18 cellular contexts compared by ENCODE assay signal in genomic region chr1:73673980-73674379, GRCh38.
DNase-seq lines count a peak whose midpoint lies in the region; ATAC-seq, FAIRE-seq and TF ChIP-seq lines count a peak whose summit lies in the region.
"Had no signal": no experiment of that assay in that cellular context is flagged by ENCODE, and none has a peak within 500 bp of the region (broad histone marks: within the 10 kb centered on the region; RNA-seq: fewer than 3 reads in every experiment).

No MANE protein-coding gene starts in this region.

- no peak for TF ChIP-seq POLR2A in tibial nerve (IDR thresholded peaks at IDR 0.05)

- H3K27me3 Mint-ChIP-seq in activated T-cell treated with anti-CD3 and anti-CD28 coated beads, Interleukin-2, amount 50 U/mL, for 24 hours, result no peaks in the 10 kb centered on the region
- H3K27me3 Mint-ChIP-seq: activated CD4-positive, alpha-beta memory T cell treated with anti-CD3 and anti-CD28 coated beads for 36 hours; activated naive CD8-positive, alpha-beta T cell treated with anti-CD3 and anti-CD28 coated beads, Interleukin-2, amount 50 U/mL, for 24 hours; stimulated activated naive CD8-positive, alpha-beta T cell treated with anti-CD3 and anti-CD28 coated beads, Interleukin-15, amount 100 ng/mL, for 72 hours had no signal

- H3K27ac Mint-ChIP-seq in activated T-cell treated with anti-CD3 and anti-CD28 coated beads, Interleukin-2, amount 50 U/mL, for 24 hours, result no peak overlapping the region
- H3K27ac Mint-ChIP-seq: activated CD4-positive, alpha-beta memory T cell treated with anti-CD3 and anti-CD28 coated beads for 36 hours; activated naive CD8-positive, alpha-beta T cell treated with anti-CD3 and anti-CD28 coated beads, Interleukin-2, amount 50 U/mL, for 24 hours; HFFc6; stimulated activated naive CD8-positive, alpha-beta T cell treated with anti-CD3 and anti-CD28 coated beads, Interleukin-15, amount 100 ng/mL, for 72 hours had no signal

- H3K36me3 ChIP-seq in SK-N-MC (ENCODE audit: insufficient read depth, low read length) (no peaks in the 10 kb centered on the region), keratinocyte (ENCODE audit: control insufficient read depth in 2 of 2, extremely low read depth in 1 of 2, insufficient read depth in 2 of 2, low read length in 2 of 2) (no peaks in the 10 kb centered on the region), tibial nerve (no peaks in the 10 kb centered on the region), left ventricle myocardium inferior (no peaks in the 10 kb centered on the region)
- H3K36me3 ChIP-seq: BE2C, vagina had no signal

- peak overlapping the region; percentile 53 for H2AFZ ChIP-seq in keratinocyte (ENCODE audit: control insufficient read depth, low read length)

- H3K4me2 ChIP-seq in keratinocyte (ENCODE audit: control insufficient read depth, extremely low read depth, insufficient read depth, low read depth, low read length), result peak overlapping the region; percentile 37

- H3K27ac ChIP-seq in SK-N-MC, result peak overlapping the region; percentile 23; the same call in 1 of the 2 replicates
- no peak overlapping the region for H3K27ac ChIP-seq in keratinocyte (ENCODE audit: control insufficient read depth, insufficient read depth, low read length)
- no peak overlapping the region for H3K27ac ChIP-seq in tibial nerve
- H3K27ac ChIP-seq in left ventricle myocardium inferior (replicated peaks), result no peak overlapping the region
- H3K27ac ChIP-seq: vagina had no signal

- intact Hi-C loops in left ventricle myocardium inferior (cut with micrococcal nuclease), result no loop called here

- peak; percentile 70 for FAIRE-seq in keratinocyte (lab: Jason Lieb, UNC)
- FAIRE-seq: islet of Langerhans had no signal

- H3K9ac ChIP-seq in SK-N-MC (ENCODE audit: insufficient read length), result no peak overlapping the region
- H3K9ac ChIP-seq in keratinocyte (ENCODE audit: control insufficient read depth, extremely low read depth, insufficient read depth, low read length), result no peak overlapping the region

- H3K4me3 Mint-ChIP-seq in activated T-cell treated with anti-CD3 and anti-CD28 coated beads, Interleukin-2, amount 50 U/mL, for 24 hours, result no peak overlapping the region
- H3K4me3 Mint-ChIP-seq: activated CD4-positive, alpha-beta memory T cell treated with anti-CD3 and anti-CD28 coated beads for 36 hours; activated naive CD8-positive, alpha-beta T cell treated with anti-CD3 and anti-CD28 coated beads, Interleukin-2, amount 50 U/mL, for 24 hours; HFFc6; mesothelial cell of epicardium; stimulated activated naive CD8-positive, alpha-beta T cell treated with anti-CD3 and anti-CD28 coated beads, Interleukin-15, amount 100 ng/mL, for 72 hours had no signal

- no peaks in the 10 kb centered on the region for H4K20me1 ChIP-seq in keratinocyte (ENCODE audit: control insufficient read depth, extremely low read depth, insufficient read depth, low read length)

- H3K27me3 ChIP-seq in keratinocyte (ENCODE audit: control insufficient read depth, extremely low read depth, insufficient read depth, low read length) (no peaks in the 10 kb centered on the region), tibial nerve (no peaks in the 10 kb centered on the region), left ventricle myocardium inferior (ENCODE audit: low read depth) (no peaks in the 10 kb centered on the region)
- H3K27me3 ChIP-seq: BE2C, vagina had no signal

- H3K4me1 Mint-ChIP-seq in activated T-cell treated with anti-CD3 and anti-CD28 coated beads, Interleukin-2, amount 50 U/mL, for 24 hours (ENCODE audit: low read depth), result no peaks in the 10 kb centered on the region
- H3K4me1 Mint-ChIP-seq: activated naive CD8-positive, alpha-beta T cell treated with anti-CD3 and anti-CD28 coated beads, Interleukin-2, amount 50 U/mL, for 24 hours; stimulated activated naive CD8-positive, alpha-beta T cell treated with anti-CD3 and anti-CD28 coated beads, Interleukin-15, amount 100 ng/mL, for 72 hours had no signal

- no peak for TF ChIP-seq EP300 in tibial nerve (IDR thresholded peaks at IDR 0.05)

- H3K9me3 Mint-ChIP-seq in activated T-cell treated with anti-CD3 and anti-CD28 coated beads, Interleukin-2, amount 50 U/mL, for 24 hours, result peaks cover 2% of the 10 kb centered on the region
- H3K9me3 Mint-ChIP-seq: activated CD4-positive, alpha-beta memory T cell treated with anti-CD3 and anti-CD28 coated beads for 36 hours; stimulated activated naive CD8-positive, alpha-beta T cell treated with anti-CD3 and anti-CD28 coated beads, Interleukin-15, amount 100 ng/mL, for 72 hours had no signal

- H3K79me2 ChIP-seq in keratinocyte (ENCODE audit: control insufficient read depth, insufficient read depth, low read length), result no peaks in the 10 kb centered on the region

- ATAC-seq in GM19023 (IDR thresholded peaks at IDR 0.05; ENCODE audit: unreplicated experiment), result no peak
- ATAC-seq: activated naive CD8-positive, alpha-beta T cell treated with anti-CD3 and anti-CD28 coated beads, Interleukin-2, amount 50 U/mL, for 24 hours; stimulated activated naive CD8-positive, alpha-beta T cell treated with anti-CD3 and anti-CD28 coated beads, Interleukin-15, amount 100 ng/mL, for 72 hours had no signal

- H3K36me3 Mint-ChIP-seq in activated T-cell treated with anti-CD3 and anti-CD28 coated beads, Interleukin-2, amount 50 U/mL, for 24 hours (ENCODE audit: low read depth), result no peaks in the 10 kb centered on the region
- H3K36me3 Mint-ChIP-seq: activated CD4-positive, alpha-beta memory T cell treated with anti-CD3 and anti-CD28 coated beads for 36 hours; mesothelial cell of epicardium had no signal

- H3K4me3 ChIP-seq in SK-N-MC (peak overlapping the region; percentile 25; the same call in 1 of the 2 replicates), keratinocyte (ENCODE audit: control insufficient read depth in 2 of 3, extremely low read depth in 1 of 3, insufficient read depth in 2 of 3, low read depth in 1 of 3, low read length in 3 of 3) (peak overlapping the region in 1 of 3 experiments; percentile 18), tibial nerve (no peak overlapping the region), left ventricle myocardium inferior (no peak overlapping the region)
- H3K4me3 ChIP-seq: vagina had no signal

- H3K4me1 ChIP-seq in keratinocyte (ENCODE audit: control insufficient read depth, extremely low read depth, insufficient read depth, low read length), result peaks cover 9% of the 10 kb centered on the region
- no peaks in the 10 kb centered on the region for H3K4me1 ChIP-seq in tibial nerve
- H3K4me1 ChIP-seq in left ventricle myocardium inferior, result no peaks in the 10 kb centered on the region
- H3K4me1 ChIP-seq: BE2C, vagina had no signal

- H3K9me3 ChIP-seq in SK-N-MC (ENCODE audit: low read depth, low read length) (no peaks in the 10 kb centered on the region), keratinocyte (ENCODE audit: control insufficient read depth, low read depth, low read length) (no peaks in the 10 kb centered on the region), tibial nerve (no peaks in the 10 kb centered on the region), left ventricle myocardium inferior (replicated peaks) (no peaks in the 10 kb centered on the region)
- H3K9me3 ChIP-seq: BE2C, vagina had no signal

- H3K9me1 ChIP-seq in keratinocyte (ENCODE audit: control insufficient read depth, extremely low read depth, insufficient read depth, low read length), result no peaks in the 10 kb centered on the region

- no peak for TF ChIP-seq CTCF in keratinocyte (optimal IDR thresholded peaks at IDR 0.05 in 1 of 3, IDR thresholded peaks at IDR 0.05 in 1 of 3, conservative IDR thresholded peaks at IDR 0.05 in 1 of 3; ENCODE audit: extremely low read depth in 1 of 3, insufficient read depth in 2 of 3, low read length in 3 of 3)
- no peak for TF ChIP-seq CTCF in tibial nerve (IDR thresholded peaks at IDR 0.05)
- TF ChIP-seq CTCF in left ventricle myocardium inferior (IDR thresholded peaks at IDR 0.05; ENCODE audit: borderline replicate concordance), result no peak

- dilution Hi-C loops in keratinocyte (cut with MboI; ENCODE audit: extremely low pct_ligation_motif_present, low sequenced_read_pairs), result no loop called here

- DNase-seq in DMS 273 treated with DMSO at 0.1 percent for 48 hours (lab: John Stamatoyannopoulos, UW) (peak; percentile 10), NCI-H1417 treated with DMSO at 0.1 percent for 48 hours (lab: John Stamatoyannopoulos, UW) (peak; percentile 41), SK-N-MC (ENCODE audit: low read depth, low spot score) (peak; percentile 79), keratinocyte (ENCODE audit: low read depth, low spot score) (peak; percentile 9), tibial nerve (ENCODE audit: low spot score in 2 of 2) (no peak), left ventricle myocardium inferior (no peak)
- no peak for DNase-seq in activated T-cell treated with anti-CD3 and anti-CD28 coated beads, Interleukin-2, amount 50 U/mL, for 24 hours
- DNase-seq: activated CD4-positive, alpha-beta memory T cell treated with anti-CD3 and anti-CD28 coated beads for 36 hours; activated naive CD8-positive, alpha-beta T cell treated with anti-CD3 and anti-CD28 coated beads, Interleukin-2, amount 50 U/mL, for 24 hours; BE2C; DND-41; HFFc6; NCI-H1092 treated with DMSO at 0.1 percent for 48 hours; stimulated activated naive CD8-positive, alpha-beta T cell treated with anti-CD3 and anti-CD28 coated beads, Interleukin-15, amount 100 ng/mL, for 72 hours had no signal

Comparison
In these comparisons a context has a peak if more than half of its experiments do, and no peak if none do; other contexts are left out.
1. DNase-seq: peak in DMS 273 treated with DMSO at 0.1 percent for 48 hours (single experiment), NCI-H1417 treated with DMSO at 0.1 percent for 48 hours (single experiment), SK-N-MC (single experiment) and keratinocyte (single experiment); none in tibial nerve (0 of 2), left ventricle myocardium inferior (single experiment) and activated T-cell treated with anti-CD3 and anti-CD28 coated beads, Interleukin-2, amount 50 U/mL, for 24 hours (single experiment).